Comparison of ENCODE assay signal across 11 cellular contexts in the genomic region with DNA sequence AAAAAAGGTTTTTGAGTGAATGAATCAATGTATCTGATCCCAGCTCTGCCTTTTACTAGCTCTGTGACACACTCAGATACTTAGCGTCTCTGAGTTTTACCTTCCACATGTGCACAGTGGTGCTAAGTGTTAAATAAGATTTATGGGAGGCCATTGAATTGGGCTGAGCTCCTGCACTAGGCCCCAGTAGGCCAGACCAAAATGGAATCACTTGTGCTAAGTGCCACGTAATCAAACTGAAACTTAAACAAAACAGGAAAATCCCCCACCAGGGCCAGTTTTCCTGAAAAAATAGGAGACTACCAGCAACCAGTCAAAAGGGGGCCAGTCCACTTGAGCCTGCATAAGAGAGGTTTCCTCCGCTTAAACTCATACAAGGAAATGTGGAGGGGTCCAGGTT. TPM values are rescaled to one million over a fixed set of nuclear protein-coding genes. Genes with fewer than 3 reads are reported as not detected.
DNase-seq lines count a peak whose midpoint lies in the region; ATAC-seq and TF ChIP-seq lines count a peak whose summit lies in the region.
"Had no signal": no experiment of that assay in that cellular context is flagged by ENCODE, and none has a peak within 500 bp of the region (broad histone marks: within the 10 kb centered on the region; RNA-seq: fewer than 3 reads in every experiment).

No MANE protein-coding gene starts in this region.

- H3K27me3 Mint-ChIP-seq in WTC11 (ENCODE audit: low read depth): peaks cover 8% of the 10 kb centered on the region; the same call in 1 of the 2 replicates

- POLR2A ChIA-PET in HCT116 (lab: Charles Lee) (interaction anchor here (1.1 to 2.6 kb wide), 3 partner anchors 8 to 41 kb away, joined by 3 to 13 read pairs (median 5); a partner anchor contains a TSS), WTC11 (lab: Charles Lee) (no interaction called here)

- H3K36me3 ChIP-seq in HCT116 (ENCODE audit: control insufficient read depth in 1 of 2, insufficient read depth in 2 of 2, low read length in 2 of 2) (no peaks in the 10 kb centered on the region), hepatocyte (replicated peaks; ENCODE audit: insufficient read depth, low read depth) (no peaks in the 10 kb centered on the region)

- BruUV-seq in HCT116 (replicated peaks; lab: Mats Ljungman, UMichigan): no TSS peak

- H3K27ac Mint-ChIP-seq in WTC11: peak overlapping the region; percentile 61

- H3K79me2 ChIP-seq in HCT116 (ENCODE audit: insufficient read depth, low read length): no peaks in the 10 kb centered on the region
- no peaks in the 10 kb centered on the region for H3K79me2 ChIP-seq in hepatocyte

- TF ChIP-seq RAD21 in HCT116 (IDR thresholded peaks at IDR 0.05; ENCODE audit: low read depth): no peak

- peak overlapping the region; percentile 96 for H3K4me2 ChIP-seq in HCT116 (ENCODE audit: low read length)
- H3K4me2 ChIP-seq in hepatocyte: peak overlapping the region; percentile 92

- H3K27ac ChIP-seq in HCT116 (ENCODE audit: low read depth, low read length) (peak overlapping the region; percentile 73; the same call in 1 of the 2 replicates), hepatocyte (peak overlapping the region; percentile 82), skin epidermis (peak overlapping the region in 11 of 21 experiments; percentile 52 to 87 (median 81))

- in situ Hi-C loops in KBM-7 (cut with MboI; ENCODE audit: low pct_unique_long_range_greater_than_20kb, low sequenced_read_pairs): no loop called here

- no peak for TF ChIP-seq CTCF in HCT116 (IDR thresholded peaks at IDR 0.05 in 2 of 3, conservative IDR thresholded peaks at IDR 0.05 in 1 of 3; ENCODE audit: borderline replicate concordance in 1 of 3, insufficient read depth in 1 of 3, low read depth in 2 of 3, low read length in 2 of 3)
- TF ChIP-seq CTCF in WTC11 (IDR thresholded peaks at IDR 0.05): no peak
- no peak for TF ChIP-seq CTCF in hepatocyte (IDR thresholded peaks at IDR 0.05; ENCODE audit: poor library complexity)

- H3K9me3 Mint-ChIP-seq in WTC11: no peaks in the 10 kb centered on the region

- no peak for DNase-seq in HCT116 (ENCODE audit: low read depth, low spot score)
- no peak for DNase-seq in WTC11 (ENCODE audit: low spot score)
- no peak for DNase-seq in hepatocyte (ENCODE audit: low spot score)
- DNase-seq in KBM-7: no peak
- DNase-seq in NCI-H146 (lab: John Stamatoyannopoulos, UW): no peak
- DNase-seq: NCI-H1694, psoas muscle had no signal

- WGBS in hepatocyte (ENCODE audit: low lambda C conversion rate, missing lambda C conversion rate): 94% methylated on average over 3 of the region's 3 CpGs

- no peak for TF ChIP-seq POLR2A in HCT116 (IDR thresholded peaks at IDR 0.05; ENCODE audit: borderline replicate concordance, extremely low read depth, insufficient read depth, insufficient read length)

- CTCF ChIA-PET in HCT116 (lab: Charles Lee): no interaction called here
- CTCF ChIA-PET in WTC11 (lab: Charles Lee): interaction anchor here (1.0 to 2.7 kb wide), 2 partner anchors 8 to 9 kb away, joined by 3 to 42 read pairs; no protein-coding TSS in a partner anchor

- RAD21 ChIA-PET in HCT116 (lab: Charles Lee; ENCODE audit: low non-redundant PET in 1 of 2, low total read pairs in 2 of 2, uncharacterized antibody in 2 of 2, unreplicated experiment in 2 of 2): interaction anchor here in 1 of 2 experiments (1.3 kb wide), 1 partner anchor 41 kb away, joined by 5 read pairs; a partner anchor contains a TSS

- no peaks in the 10 kb centered on the region for H3K9me2 ChIP-seq in HCT116 (ENCODE audit: insufficient read depth)
- H3K9me2 ChIP-seq in hepatocyte (replicated peaks; ENCODE audit: insufficient read depth): no peaks in the 10 kb centered on the region

- H3K27me3 ChIP-seq in HCT116 (ENCODE audit: insufficient read depth, low read length) (no peaks in the 10 kb centered on the region), hepatocyte (no peaks in the 10 kb centered on the region)

- no peak overlapping the region for H3K9ac ChIP-seq in HCT116 (ENCODE audit: low read length)

- peak overlapping the region; percentile 40 for H2AFZ ChIP-seq in HCT116 (ENCODE audit: low read depth, low read length, poor library complexity, severe bottlenecking)
- peak overlapping the region; percentile 36 for H2AFZ ChIP-seq in hepatocyte

- H4K20me1 ChIP-seq in HCT116 (ENCODE audit: insufficient read depth) (no peaks in the 10 kb centered on the region), hepatocyte (ENCODE audit: insufficient read depth, poor library complexity, severe bottlenecking) (no peaks in the 10 kb centered on the region)

- intact Hi-C loops in HCT116 (cut with micrococcal nuclease): no loop called here

- peak overlapping the region in 1 of 2 experiments; percentile 47; a peak in 2 of 4 replicates for H3K4me3 ChIP-seq in HCT116 (replicated peaks in 1 of 2; ENCODE audit: low read depth in 1 of 2, low read length in 2 of 2)
- no peak overlapping the region for H3K4me3 ChIP-seq in hepatocyte
- H3K4me3 ChIP-seq in skin epidermis: peak overlapping the region in 2 of 7 experiments; percentile 31 to 35

- peak overlapping the region; percentile 67 for H3K4me3 Mint-ChIP-seq in WTC11

- H3K4me1 Mint-ChIP-seq in WTC11: peaks cover 27% of the 10 kb centered on the region

- H3K4me1 ChIP-seq in HCT116 (ENCODE audit: control insufficient read depth in 1 of 2, insufficient read depth in 2 of 2, low read length in 2 of 2) (peaks cover 5 to 51% of the 10 kb centered on the region in 2 experiments; a peak in 3 of 4 replicates), hepatocyte (ENCODE audit: insufficient read depth) (peaks cover 7% of the 10 kb centered on the region)

- ATAC-seq in HCT116 (no peak), WTC11 (no peak), HG03135 (IDR thresholded peaks at IDR 0.05; ENCODE audit: unreplicated experiment) (no peak), GM21367 (IDR thresholded peaks at IDR 0.05; ENCODE audit: unreplicated experiment) (no peak)

- no peaks in the 10 kb centered on the region for H3K36me3 Mint-ChIP-seq in WTC11

- H3K9me3 ChIP-seq in HCT116 (ENCODE audit: control insufficient read depth in 1 of 2, insufficient read depth in 1 of 2, low read depth in 1 of 2, low read length in 2 of 2) (no peaks in the 10 kb centered on the region), hepatocyte (ENCODE audit: low read depth) (no peaks in the 10 kb centered on the region)
- H3K9me3 ChIP-seq: psoas muscle had no signal

TF ChIP-seq in HCT116, 20 proteins besides CTCF, POLR2A, EP300 and RAD21 (continues in another document):
- TF ChIP-seq CEBPB (IDR thresholded peaks at IDR 0.05; ENCODE audit: low read depth): no peak
- TF ChIP-seq EZH2phosphoT487 (IDR thresholded peaks at IDR 0.05; ENCODE audit: borderline replicate concordance): no peak
- no peak for TF ChIP-seq SRF (IDR thresholded peaks at IDR 0.05; ENCODE audit: low read depth)
- TF ChIP-seq JUND (IDR thresholded peaks at IDR 0.05): no peak
- no peak for TF ChIP-seq CBX3 (IDR thresholded peaks at IDR 0.05; ENCODE audit: low read depth)
- no peak for TF ChIP-seq ZNF274 (IDR thresholded peaks at IDR 0.05; ENCODE audit: low read depth, low read length)
- TF ChIP-seq SIN3A (IDR thresholded peaks at IDR 0.05; ENCODE audit: low read depth): no peak
- no peak for TF ChIP-seq TCF7L2 (IDR thresholded peaks at IDR 0.05; ENCODE audit: borderline replicate concordance, extremely low read depth, insufficient read depth, insufficient read length)

TF ChIP-seq in WTC11, 78 proteins besides CTCF, POLR2A, EP300 and RAD21:
- no peak for TF ChIP-seq IRF2 (CRISPR knock-in tag; IDR thresholded peaks at IDR 0.05; ENCODE audit: borderline replicate concordance, low read depth)
- TF ChIP-seq RORB (CRISPR knock-in tag; IDR thresholded peaks at IDR 0.05): no peak
- TF ChIP-seq, protein P1, sequence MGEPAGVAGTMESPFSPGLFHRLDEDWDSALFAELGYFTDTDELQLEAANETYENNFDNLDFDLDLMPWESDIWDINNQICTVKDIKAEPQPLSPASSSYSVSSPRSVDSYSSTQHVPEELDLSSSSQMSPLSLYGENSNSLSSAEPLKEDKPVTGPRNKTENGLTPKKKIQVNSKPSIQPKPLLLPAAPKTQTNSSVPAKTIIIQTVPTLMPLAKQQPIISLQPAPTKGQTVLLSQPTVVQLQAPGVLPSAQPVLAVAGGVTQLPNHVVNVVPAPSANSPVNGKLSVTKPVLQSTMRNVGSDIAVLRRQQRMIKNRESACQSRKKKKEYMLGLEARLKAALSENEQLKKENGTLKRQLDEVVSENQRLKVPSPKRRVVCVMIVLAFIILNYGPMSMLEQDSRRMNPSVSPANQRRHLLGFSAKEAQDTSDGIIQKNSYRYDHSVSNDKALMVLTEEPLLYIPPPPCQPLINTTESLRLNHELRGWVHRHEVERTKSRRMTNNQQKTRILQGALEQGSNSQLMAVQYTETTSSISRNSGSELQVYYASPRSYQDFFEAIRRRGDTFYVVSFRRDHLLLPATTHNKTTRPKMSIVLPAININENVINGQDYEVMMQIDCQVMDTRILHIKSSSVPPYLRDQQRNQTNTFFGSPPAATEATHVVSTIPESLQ (CRISPR knock-in tag; IDR thresholded peaks at IDR 0.05): no peak
- TF ChIP-seq ELF4 (CRISPR knock-in tag; IDR thresholded peaks at IDR 0.05; ENCODE audit: low read depth): no peak
- TF ChIP-seq ESRRA (CRISPR knock-in tag; IDR thresholded peaks at IDR 0.05; ENCODE audit: borderline replicate concordance): no peak
- TF ChIP-seq ZNF416 (CRISPR knock-in tag; IDR thresholded peaks at IDR 0.05): no peak
- no peak for TF ChIP-seq HMGA2 (CRISPR knock-in tag; IDR thresholded peaks at IDR 0.05)

RNA-seq across cellular contexts. Expression of a gene that starts 40.9 kb away (rescaled TPM):
- total RNA-seq in HCT116 (2021; ENCODE audit: unreplicated experiment) (8.0 TPM), WTC11 (2021) (0.48 to 0.85 TPM (median 0.82 TPM) in 3 replicates), hepatocyte (0.16 and 0.23 TPM in 2 replicates)
- 2.7 and 3.2 TPM in 2 replicates for polyA plus RNA-seq in HCT116 (2012)
- 0.10 and 0.16 TPM in 2 replicates for polyA plus RNA-seq in hepatocyte
- total RNA-seq: dermis blood vessel endothelial cell had no signal
